In genomic region chr16:89721644-89722391, GRCh38 we compare ENCODE assay signal across 8 cellular contexts. TPM values are rescaled to one million over a fixed set of nuclear protein-coding genes. Genes with fewer than 3 reads are reported as not detected.
DNase-seq lines count a peak whose midpoint lies in the region; ATAC-seq and TF ChIP-seq lines count a peak whose summit lies in the region.

No MANE protein-coding gene starts in this region.

- no peak for DNase-seq in AG09309 (ENCODE audit: low read depth)
- DNase-seq in SW480 (ENCODE audit: low spot score) = peak; percentile 53
- DNase-seq in activated naive CD8-positive, alpha-beta T cell treated with anti-CD3 and anti-CD28 coated beads, Interleukin-2, amount 50 U/mL, for 16 hours (ENCODE audit: low read depth, low spot score) = peak; percentile 57
- peak; percentile 63 to 89 (median 86) for DNase-seq in right cardiac atrium
- DNase-seq in skeletal muscle cell (ENCODE audit: low read depth) = no peak
- no peak for DNase-seq in NCI-H2196 treated with DMSO at 0.1 percent for 48 hours (lab: John Stamatoyannopoulos, UW; ENCODE audit: unreplicated experiment)

- H3K4me1 ChIP-seq in right cardiac atrium (ENCODE audit: control insufficient read depth, insufficient read depth, low read length) = peaks cover 14% of the 10 kb centered on the region

- peak overlapping the region; percentile 76 for H3K27ac ChIP-seq in right cardiac atrium (ENCODE audit: low read length)

- peak; percentile 23 for ATAC-seq in GM19023 (IDR thresholded peaks at IDR 0.05; ENCODE audit: unreplicated experiment)
- ATAC-seq in HG03196 (IDR thresholded peaks at IDR 0.05; ENCODE audit: unreplicated experiment) = peak; percentile 29
- peak; percentile 20 to 27 for ATAC-seq in right cardiac atrium

- H3K4me3 ChIP-seq in AG09309 (ENCODE audit: control insufficient read depth, low read depth, low read length) = peak overlapping the region; percentile 71
- peak overlapping the region; percentile 94 for H3K4me3 ChIP-seq in right cardiac atrium (ENCODE audit: low read length)
- peak overlapping the region; percentile 74 for H3K4me3 ChIP-seq in skeletal muscle cell (ENCODE audit: low read depth, low read length)

- TF ChIP-seq CTCF in AG09309 (IDR thresholded peaks at IDR 0.05; ENCODE audit: control insufficient read depth, insufficient read depth, low read depth, low read length, missing control alignments) = no peak

- intact Hi-C loops in right cardiac atrium (cut with DNase I) = no loop called here

- WGBS in right cardiac atrium = under 1% methylated on average over 98 of the region's 99 CpGs

- H3K9me3 ChIP-seq in right cardiac atrium (ENCODE audit: control insufficient read depth, low read length) = no peaks in the 10 kb centered on the region

- no peaks in the 10 kb centered on the region for H3K27me3 ChIP-seq in right cardiac atrium (ENCODE audit: control insufficient read depth, insufficient read depth)

RNA-seq across cellular contexts. Expression of gene ZNF276, which starts 0.5 kb away (rescaled TPM):
- 10 to 100 TPM; 12.4 to 16.2 (median 14.9) TPM for total RNA-seq in right cardiac atrium
- polyA plus RNA-seq in right cardiac atrium = 12.1 TPM

RNA-seq across cellular contexts. Expression of gene VPS9D1, which starts 1.1 kb away (rescaled TPM):
- 10 to 100 TPM; 10.6 to 16.3 (median 14.8) TPM for total RNA-seq in right cardiac atrium
- 18.4 TPM for polyA plus RNA-seq in right cardiac atrium

RNA-seq across cellular contexts. Expression of gene SPATA2L, which starts 20.3 kb away (rescaled TPM):
- total RNA-seq in right cardiac atrium = 1 to 10 TPM; 2.3 to 5.2 (median 3.6) TPM
- polyA plus RNA-seq in right cardiac atrium = 3.1 TPM

RNA-seq across cellular contexts. Expression of gene CDK10, which starts 35.3 kb away (rescaled TPM):
- 10 to 100 TPM; 21.4 to 29.7 (median 26.9) TPM for total RNA-seq in right cardiac atrium
- 25.7 TPM for polyA plus RNA-seq in right cardiac atrium

Comparison
In these comparisons a context has a peak if more than half of its experiments do, and no peak if none do; other contexts are left out.
1. DNase-seq: peak in SW480 (single experiment), activated naive CD8-positive, alpha-beta T cell treated with anti-CD3 and anti-CD28 coated beads, Interleukin-2, amount 50 U/mL, for 16 hours (single experiment) and right cardiac atrium (3 of 3); none in AG09309 (single experiment), skeletal muscle cell (single experiment) and NCI-H2196 treated with DMSO at 0.1 percent for 48 hours (single experiment).
2. Peak in every context shown above with its lines, with median percentiles within 50 percentile points of each other: H3K4me3 ChIP-seq and ATAC-seq.